17 cellular contexts compared by ENCODE assay signal in the genomic region with DNA sequence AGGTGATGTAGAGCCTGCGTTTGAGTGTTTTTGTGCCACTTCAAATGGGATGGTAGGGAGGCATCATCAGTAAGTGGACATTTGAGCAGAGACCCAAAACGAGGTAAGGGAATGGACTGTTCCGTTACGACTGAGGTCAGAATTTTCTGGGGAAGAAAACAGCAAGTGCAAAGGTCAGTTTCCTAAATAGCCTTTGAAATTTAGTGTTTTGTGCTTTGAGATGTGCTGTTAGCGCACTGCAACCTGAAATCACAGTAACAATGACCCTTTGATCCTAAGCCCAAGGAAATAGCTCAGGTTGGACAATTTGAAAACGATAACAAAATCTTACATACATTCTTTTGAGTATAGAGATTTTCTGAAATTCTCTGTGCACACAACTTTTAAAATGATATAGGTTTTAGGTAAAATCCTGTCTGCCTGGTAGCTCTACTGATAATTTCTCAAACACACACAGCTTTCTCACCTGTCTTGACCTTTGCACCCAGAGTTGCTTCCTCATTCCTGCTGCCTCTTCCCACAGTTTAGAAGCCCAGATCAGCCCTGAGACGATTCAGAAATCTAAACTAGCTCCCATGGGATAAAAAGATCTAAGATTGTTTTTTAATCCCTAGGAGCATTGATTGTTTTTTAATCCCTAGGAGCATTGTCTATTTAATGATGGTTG.
"Had no signal": no experiment of that assay in that cellular context is flagged by ENCODE, and none has a peak within 500 bp of the region (broad histone marks: within the 10 kb centered on the region; RNA-seq: fewer than 3 reads in every experiment).

No MANE protein-coding gene starts in this region.

- H3K27ac ChIP-seq: foreskin keratinocyte, thyroid gland had no signal

- H3K4me3 Mint-ChIP-seq: activated CD4-positive, alpha-beta T cell treated with anti-CD3 and anti-CD28 coated beads, Interleukin-2, amount 10 ng/mL, durations not matched to agents 24 days and 14 days; activated CD8-positive, alpha-beta T cell treated with anti-CD3 and anti-CD28 coated beads for 36 hours; activated naive CD8-positive, alpha-beta T cell treated with anti-CD3 and anti-CD28 coated beads, Interleukin-2, amount 10 ng/mL, durations not matched to agents 7 days and 5 days; activated T-helper 17 cell treated with anti-CD3 and anti-CD28 coated beads, Interleukin-2, amount 50 U/mL, for 72 hours; effector memory CD8-positive, alpha-beta T cell; natural killer cell had no signal

- H3K9me3 ChIP-seq: thyroid gland had no signal

- H3K27ac Mint-ChIP-seq: activated CD4-positive, alpha-beta T cell treated with anti-CD3 and anti-CD28 coated beads, Interleukin-2, amount 10 ng/mL, durations not matched to agents 24 days and 14 days; activated CD8-positive, alpha-beta T cell treated with anti-CD3 and anti-CD28 coated beads for 36 hours; activated naive CD8-positive, alpha-beta T cell treated with anti-CD3 and anti-CD28 coated beads, Interleukin-2, amount 10 ng/mL, durations not matched to agents 7 days and 5 days; activated T-helper 17 cell treated with anti-CD3 and anti-CD28 coated beads, Interleukin-2, amount 50 U/mL, for 72 hours; effector memory CD8-positive, alpha-beta T cell; natural killer cell had no signal

- H3K4me1 Mint-ChIP-seq: activated CD4-positive, alpha-beta T cell treated with anti-CD3 and anti-CD28 coated beads, Interleukin-2, amount 10 ng/mL, durations not matched to agents 24 days and 14 days; activated naive CD8-positive, alpha-beta T cell treated with anti-CD3 and anti-CD28 coated beads, Interleukin-2, amount 10 ng/mL, durations not matched to agents 7 days and 5 days; activated T-helper 17 cell treated with anti-CD3 and anti-CD28 coated beads, Interleukin-2, amount 50 U/mL, for 72 hours had no signal

- H3K27me3 ChIP-seq: foreskin keratinocyte, thyroid gland had no signal

- H3K27me3 Mint-ChIP-seq: activated CD4-positive, alpha-beta T cell treated with anti-CD3 and anti-CD28 coated beads, Interleukin-2, amount 10 ng/mL, durations not matched to agents 24 days and 14 days; activated CD8-positive, alpha-beta T cell treated with anti-CD3 and anti-CD28 coated beads for 36 hours; activated naive CD8-positive, alpha-beta T cell treated with anti-CD3 and anti-CD28 coated beads, Interleukin-2, amount 10 ng/mL, durations not matched to agents 7 days and 5 days; effector memory CD8-positive, alpha-beta T cell had no signal

- H3K9me3 Mint-ChIP-seq: activated CD4-positive, alpha-beta T cell treated with anti-CD3 and anti-CD28 coated beads, Interleukin-2, amount 10 ng/mL, durations not matched to agents 24 days and 14 days; activated CD8-positive, alpha-beta T cell treated with anti-CD3 and anti-CD28 coated beads for 36 hours; activated naive CD8-positive, alpha-beta T cell treated with anti-CD3 and anti-CD28 coated beads, Interleukin-2, amount 10 ng/mL, durations not matched to agents 7 days and 5 days; activated T-helper 17 cell treated with anti-CD3 and anti-CD28 coated beads, Interleukin-2, amount 50 U/mL, for 72 hours; effector memory CD8-positive, alpha-beta T cell; natural killer cell had no signal

- H3K4me3 ChIP-seq: thyroid gland had no signal

- DNase-seq: activated CD4-positive, alpha-beta T cell treated with anti-CD3 and anti-CD28 coated beads, Interleukin-2, amount 10 ng/mL, durations not matched to agents 24 days and 14 days; activated CD8-positive, alpha-beta T cell treated with anti-CD3 and anti-CD28 coated beads for 36 hours; activated naive CD4-positive, alpha-beta T cell; activated naive CD8-positive, alpha-beta T cell treated with anti-CD3 and anti-CD28 coated beads, Interleukin-2, amount 10 ng/mL, durations not matched to agents 7 days and 5 days; activated T-cell treated with anti-CD3 and anti-CD28 coated beads, Interleukin-2, amount 50 U/mL, for 1 hour; amygdala; effector memory CD8-positive, alpha-beta T cell; foreskin keratinocyte; left ventricle myocardium superior; mesendoderm; natural killer cell; stimulated activated CD4-positive, alpha-beta T cell treated with anti-CD3 and anti-CD28 coated beads, Interleukin-1b, Interleukin-23, amount 100 ng/mL, for 48 hours; stimulated activated CD8-positive, alpha-beta memory T cell treated with anti-CD3 and anti-CD28 coated beads, Interleukin-4, amount 100 ng/mL, for 48 hours; stimulated activated naive CD4-positive, alpha-beta T cell; T-helper 9 cell; thyroid gland had no signal

- ATAC-seq: activated CD8-positive, alpha-beta T cell treated with anti-CD3 and anti-CD28 coated beads for 36 hours; activated T-helper 17 cell treated with anti-CD3 and anti-CD28 coated beads, Interleukin-2, amount 50 U/mL, for 72 hours; effector memory CD8-positive, alpha-beta T cell; foreskin keratinocyte; left ventricle myocardium superior; natural killer cell had no signal

- H3K36me3 ChIP-seq: thyroid gland had no signal
